ENCODE assay signal across 17 cellular contexts in genomic region chr11:79046365-79046764, GRCh38.
"Had no signal": no experiment of that assay in that cellular context is flagged by ENCODE, and none has a peak within 500 bp of the region (broad histone marks: within the 10 kb centered on the region; RNA-seq: fewer than 3 reads in every experiment).

No MANE protein-coding gene starts in this region.

- DNase-seq: activated CD4-positive, alpha-beta T cell treated with anti-CD3 and anti-CD28 coated beads for 1 hour; activated CD4-positive, alpha-beta T cell treated with anti-CD3 and anti-CD28 coated beads, Interleukin-2, amount 50 U/mL, for 48 hours; activated CD8-positive, alpha-beta memory T cell treated with anti-CD3 and anti-CD28 coated beads, Interleukin-2, amount 10 ng/mL, durations not matched to agents 7 days and 5 days; activated effector memory CD4-positive, alpha-beta T cell treated with Interleukin-2 at 50 U/mL for 16 hours; activated T-cell treated with anti-CD3 and anti-CD28 coated beads, Interleukin-2, amount 50 U/mL, for 24 hours; amniotic stem cell; body of pancreas; heart right ventricle; left ventricle myocardium inferior; midbrain; right cardiac atrium; trophoblast cell had no signal

- H3K4me3 Mint-ChIP-seq: activated CD8-positive, alpha-beta memory T cell treated with anti-CD3 and anti-CD28 coated beads, Interleukin-2, amount 10 ng/mL, durations not matched to agents 7 days and 5 days; activated T-cell treated with anti-CD3 and anti-CD28 coated beads, Interleukin-2, amount 50 U/mL, for 24 hours; stimulated activated memory B cell treated with anti-CD40 and anti-IgM and Interleukin-4, amounts not matched to agents 10 μg/mL and 1 μg/mL and 100 μg/mL, for 72 hours; T-helper 2 cell treated with Interferon-gamma antibody and Interleukin-4, amounts not matched to agents 5 μg/mL and 100 μg/mL, for 36 hours had no signal

- H3K4me1 Mint-ChIP-seq: activated CD8-positive, alpha-beta memory T cell treated with anti-CD3 and anti-CD28 coated beads, Interleukin-2, amount 10 ng/mL, durations not matched to agents 7 days and 5 days; stimulated activated memory B cell treated with anti-CD40 and anti-IgM and Interleukin-4, amounts not matched to agents 10 μg/mL and 1 μg/mL and 100 μg/mL, for 72 hours had no signal

- H3K36me3 Mint-ChIP-seq: activated CD8-positive, alpha-beta memory T cell treated with anti-CD3 and anti-CD28 coated beads, Interleukin-2, amount 10 ng/mL, durations not matched to agents 7 days and 5 days; activated naive CD4-positive, alpha-beta T cell treated with anti-CD3 and anti-CD28 coated beads, Interleukin-2, amount 50 U/mL, for 72 hours; stimulated activated memory B cell treated with anti-CD40 and anti-IgM and Interleukin-4, amounts not matched to agents 10 μg/mL and 1 μg/mL and 100 μg/mL, for 72 hours had no signal

- H3K4me1 ChIP-seq: esophagus muscularis mucosa, left ventricle myocardium inferior had no signal

- H3K36me3 ChIP-seq: esophagus muscularis mucosa, heart right ventricle, left ventricle myocardium inferior had no signal

- H3K9me3 ChIP-seq: body of pancreas, esophagus muscularis mucosa, heart right ventricle, left ventricle myocardium inferior had no signal

- H3K27ac Mint-ChIP-seq: activated CD8-positive, alpha-beta memory T cell treated with anti-CD3 and anti-CD28 coated beads, Interleukin-2, amount 10 ng/mL, durations not matched to agents 7 days and 5 days; activated naive CD4-positive, alpha-beta T cell treated with anti-CD3 and anti-CD28 coated beads, Interleukin-2, amount 50 U/mL, for 72 hours; activated T-cell treated with anti-CD3 and anti-CD28 coated beads, Interleukin-2, amount 50 U/mL, for 24 hours; stimulated activated memory B cell treated with anti-CD40 and anti-IgM and Interleukin-4, amounts not matched to agents 10 μg/mL and 1 μg/mL and 100 μg/mL, for 72 hours; T-helper 2 cell treated with Interferon-gamma antibody and Interleukin-4, amounts not matched to agents 5 μg/mL and 100 μg/mL, for 36 hours had no signal

- H3K9me3 Mint-ChIP-seq: activated naive CD4-positive, alpha-beta T cell treated with anti-CD3 and anti-CD28 coated beads, Interleukin-2, amount 50 U/mL, for 72 hours; activated T-cell treated with anti-CD3 and anti-CD28 coated beads, Interleukin-2, amount 50 U/mL, for 24 hours; T-helper 2 cell treated with Interferon-gamma antibody and Interleukin-4, amounts not matched to agents 5 μg/mL and 100 μg/mL, for 36 hours had no signal

- H3K27ac ChIP-seq: esophagus muscularis mucosa, heart right ventricle, left ventricle myocardium inferior had no signal

- H3K4me3 ChIP-seq: body of pancreas, esophagus muscularis mucosa, heart right ventricle, left ventricle myocardium inferior, smooth muscle cell had no signal

- H3K27me3 ChIP-seq: body of pancreas, esophagus muscularis mucosa had no signal
